Comparison of ENCODE assay signal across 10 cellular contexts in the genomic region with DNA sequence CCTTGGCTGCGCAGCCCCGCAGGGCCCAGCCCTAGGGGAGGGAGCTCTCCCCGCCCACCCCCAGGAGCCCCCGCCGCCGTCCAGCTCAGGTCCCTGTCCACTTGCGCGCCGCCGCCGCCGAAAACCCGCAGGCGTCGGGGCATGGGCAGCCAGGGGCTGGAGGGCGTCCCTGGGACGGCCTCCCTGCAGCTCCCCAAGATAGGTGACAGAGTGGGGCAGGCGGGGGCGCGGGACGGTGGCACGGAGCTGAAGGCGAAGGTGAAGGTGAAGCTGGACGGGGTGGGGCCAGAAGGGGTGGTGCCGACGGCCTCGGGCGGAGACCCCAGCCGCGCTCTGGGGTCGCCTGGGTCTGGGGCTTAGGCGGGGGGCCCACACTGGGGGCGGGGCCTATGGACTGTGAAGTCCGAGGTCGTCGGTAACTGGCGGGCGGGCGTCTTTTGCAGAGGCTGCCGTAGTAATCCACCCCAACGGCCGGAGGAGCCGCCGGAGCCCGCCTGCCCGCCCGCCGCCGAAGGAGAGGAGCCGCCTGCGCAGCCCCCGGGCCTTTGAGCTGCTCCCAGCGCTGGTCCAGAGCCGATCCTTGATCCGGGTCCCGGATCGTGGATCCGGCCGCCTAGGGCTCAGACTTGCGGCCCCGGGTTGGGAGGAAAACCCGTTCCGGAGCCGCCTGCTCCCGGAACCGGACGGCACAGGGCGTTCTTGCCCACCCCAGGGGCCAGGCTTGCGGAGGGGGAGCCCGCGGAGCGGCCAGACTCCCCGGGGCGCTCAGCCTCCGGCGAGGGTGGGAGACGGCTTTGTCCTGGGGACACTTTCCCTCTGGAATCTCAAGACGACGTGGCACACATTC. TPM values are rescaled to one million over a fixed set of nuclear protein-coding genes. Genes with fewer than 3 reads are reported as not detected.
DNase-seq lines count a peak whose midpoint lies in the region; ATAC-seq and TF ChIP-seq lines count a peak whose summit lies in the region.
"Had no signal": no experiment of that assay in that cellular context is flagged by ENCODE, and none has a peak within 500 bp of the region (broad histone marks: within the 10 kb centered on the region; RNA-seq: fewer than 3 reads in every experiment).

No MANE protein-coding gene starts in this region.

- no peaks in the 10 kb centered on the region for H3K79me1 ChIP-seq in mesendoderm (ENCODE audit: low read length)

- H3K27ac Mint-ChIP-seq in activated T-helper 2 cell treated with anti-CD3 and anti-CD28 coated beads, Interferon-gamma antibody, Interleukin-2, Interleukin-4, amounts not matched to agents 10 μg/mL and 5 μg/mL and 100 μg/mL, durations not matched to agents 14 hours and 24 hours and 36 hours, result no peak overlapping the region

- ATAC-seq in Right ventricle myocardium inferior, result peak; percentile 47
- ATAC-seq in HG02588 (IDR thresholded peaks at IDR 0.05; ENCODE audit: unreplicated experiment), result no peak

- H3K9ac ChIP-seq in fibroblast of lung (ENCODE audit: insufficient read depth, low read length), result no peak overlapping the region
- peak overlapping the region; percentile 83 for H3K9ac ChIP-seq in mesendoderm (ENCODE audit: low read length)

- H3K36me3 ChIP-seq in fibroblast of lung (ENCODE audit: control insufficient read depth, insufficient read depth, low read length) (peaks cover 28% of the 10 kb centered on the region), mesendoderm (ENCODE audit: control insufficient read depth, insufficient read depth, low read length) (peaks cover 3% of the 10 kb centered on the region), vagina (peaks cover 0 to 35% of the 10 kb centered on the region in 2 donors)

- DNase-seq in Right ventricle myocardium inferior (ENCODE audit: missing footprints), result no peak
- DNase-seq in cardiac septum (ENCODE audit: low spot score), result no peak
- DNase-seq in fibroblast of lung (ENCODE audit: low read depth in 2 of 2), result peak; percentile 43 to 68
- DNase-seq in mesendoderm, result peak; percentile 93
- DNase-seq in vagina (ENCODE audit: extremely low spot score in 2 of 2), result no peak
- no peak for DNase-seq in cerebellar nuclear complex (lab: John Stamatoyannopoulos, UW)
- no peak for DNase-seq in activated T-helper 2 cell treated with anti-CD3 and anti-CD28 coated beads, Interferon-gamma antibody, Interleukin-2, Interleukin-4, amounts not matched to agents 10 μg/mL and 5 μg/mL and 100 μg/mL, durations not matched to agents 14 hours and 24 hours and 36 hours (ENCODE audit: low spot score)
- DNase-seq: NCI-H748 treated with DMSO at 0.1 percent for 48 hours had no signal

- H3K4me1 ChIP-seq in fibroblast of lung (ENCODE audit: control insufficient read depth, extremely low read depth, insufficient read depth, low read length), result peaks cover 8% of the 10 kb centered on the region
- H3K4me1 ChIP-seq in mesendoderm (ENCODE audit: control insufficient read depth, low read depth, low read length), result peaks cover 7% of the 10 kb centered on the region
- peaks cover 57% of the 10 kb centered on the region for H3K4me1 ChIP-seq in vagina

- H4K8ac ChIP-seq in mesendoderm (ENCODE audit: low read depth, low read length), result no peak overlapping the region

- H3K23ac ChIP-seq in mesendoderm (ENCODE audit: low read length), result peak overlapping the region; percentile 80

- no peak overlapping the region for H2BK5ac ChIP-seq in mesendoderm (ENCODE audit: low read length)

- peaks cover 36% of the 10 kb centered on the region for H3K36me3 Mint-ChIP-seq in activated T-helper 2 cell treated with anti-CD3 and anti-CD28 coated beads, Interferon-gamma antibody, Interleukin-2, Interleukin-4, amounts not matched to agents 10 μg/mL and 5 μg/mL and 100 μg/mL, durations not matched to agents 14 hours and 24 hours and 36 hours (ENCODE audit: low read depth)

- peak overlapping the region; percentile 25 for H3K4ac ChIP-seq in mesendoderm (ENCODE audit: low read depth, low read length)

- H3K9me3 ChIP-seq in fibroblast of lung (ENCODE audit: control insufficient read depth, insufficient read depth, low read depth, low read length), result no peaks in the 10 kb centered on the region
- H3K9me3 ChIP-seq in vagina, result no peaks in the 10 kb centered on the region

- H3K79me2 ChIP-seq in fibroblast of lung (ENCODE audit: control insufficient read depth, insufficient read depth, low read length), result no peaks in the 10 kb centered on the region
- no peaks in the 10 kb centered on the region for H3K79me2 ChIP-seq in mesendoderm (ENCODE audit: control insufficient read depth, insufficient read depth, low read length)

- H4K5ac ChIP-seq in mesendoderm (ENCODE audit: low read length), result no peak overlapping the region

- peak overlapping the region; percentile 90 for H3K56ac ChIP-seq in mesendoderm (ENCODE audit: low read length)

- H2AFZ ChIP-seq in fibroblast of lung (ENCODE audit: low read length), result no peak overlapping the region

- peak overlapping the region; percentile 15 for H3K4me2 ChIP-seq in fibroblast of lung (ENCODE audit: extremely low read depth, insufficient read depth, low read length)
- H3K4me2 ChIP-seq in mesendoderm (ENCODE audit: low read length), result peak overlapping the region; percentile 91

- no peaks in the 10 kb centered on the region for H4K20me1 ChIP-seq in fibroblast of lung (ENCODE audit: control insufficient read depth, extremely low read depth, insufficient read depth, low read length)

- H3K4me3 ChIP-seq in fibroblast of lung (replicated peaks in 1 of 4; ENCODE audit: control extremely low read depth in 1 of 4, insufficient read depth in 1 of 4, low read depth in 3 of 4, low read length in 4 of 4) (no peak overlapping the region), mesendoderm (ENCODE audit: low read length) (peak overlapping the region; percentile 29), vagina (peak overlapping the region; percentile 39 to 41)

- no peak overlapping the region for H2AK5ac ChIP-seq in mesendoderm (ENCODE audit: low read length)

- peak in 1 of 2 donors; percentile 7 for TF ChIP-seq POLR2A in vagina (IDR thresholded peaks at IDR 0.05)

- intact Hi-C loops in Right ventricle myocardium inferior (cut with DNase I) (loop anchor here (5.0 kb wide), 1 partner anchor 127 kb away; a partner anchor contains a TSS), cardiac septum (cut with DNase I) (loop anchor here (2.0 to 5.0 kb wide), 2 partner anchors 127 to 223 kb away; no protein-coding TSS in a partner anchor), vagina (cut with DNase I) (loop anchor here (10.0 kb wide), 1 partner anchor 115 kb away; no protein-coding TSS in a partner anchor)
- intact Hi-C loops in activated T-helper 2 cell treated with anti-CD3 and anti-CD28 coated beads, Interferon-gamma antibody, Interleukin-2, Interleukin-4, amounts not matched to agents 10 μg/mL and 5 μg/mL and 100 μg/mL, durations not matched to agents 14 hours and 24 hours and 36 hours (cut with micrococcal nuclease), result loop anchor here (5.0 kb wide), 1 partner anchor 127 kb away; a partner anchor contains a TSS

- no peaks in the 10 kb centered on the region for H3K27me3 ChIP-seq in fibroblast of lung (ENCODE audit: control insufficient read depth, insufficient read depth, low read length)
- no peaks in the 10 kb centered on the region for H3K27me3 ChIP-seq in mesendoderm (ENCODE audit: insufficient read depth, low read length, poor library complexity)
- no peaks in the 10 kb centered on the region for H3K27me3 ChIP-seq in vagina

- TF ChIP-seq CTCF in fibroblast of lung (conservative IDR thresholded peaks at IDR 0.05 in 1 of 2, IDR thresholded peaks at IDR 0.05 in 1 of 2; ENCODE audit: low read depth in 1 of 2, low read length in 2 of 2) (no peak), vagina (IDR thresholded peaks at IDR 0.05) (no peak)

- H3K27ac ChIP-seq in fibroblast of lung (ENCODE audit: insufficient read depth, low read length), result peak overlapping the region; percentile 10
- peak overlapping the region; percentile 23 for H3K27ac ChIP-seq in mesendoderm (ENCODE audit: low read depth, low read length)
- peak overlapping the region; percentile 91 for H3K27ac ChIP-seq in vagina
- H3K27ac ChIP-seq: HL-60 had no signal

- no peak overlapping the region for H2BK15ac ChIP-seq in mesendoderm (replicated peaks; ENCODE audit: low read depth)

- H2BK120ac ChIP-seq in mesendoderm (ENCODE audit: low read depth, low read length), result no peak overlapping the region

- H3K4me1 Mint-ChIP-seq in activated T-helper 2 cell treated with anti-CD3 and anti-CD28 coated beads, Interferon-gamma antibody, Interleukin-2, Interleukin-4, amounts not matched to agents 10 μg/mL and 5 μg/mL and 100 μg/mL, durations not matched to agents 14 hours and 24 hours and 36 hours (ENCODE audit: low read depth), result peaks cover 9% of the 10 kb centered on the region

- no peaks in the 10 kb centered on the region for H3K9me3 Mint-ChIP-seq in activated T-helper 2 cell treated with anti-CD3 and anti-CD28 coated beads, Interferon-gamma antibody, Interleukin-2, Interleukin-4, amounts not matched to agents 10 μg/mL and 5 μg/mL and 100 μg/mL, durations not matched to agents 14 hours and 24 hours and 36 hours

- no peak overlapping the region for H3K4me3 Mint-ChIP-seq in activated T-helper 2 cell treated with anti-CD3 and anti-CD28 coated beads, Interferon-gamma antibody, Interleukin-2, Interleukin-4, amounts not matched to agents 10 μg/mL and 5 μg/mL and 100 μg/mL, durations not matched to agents 14 hours and 24 hours and 36 hours (ENCODE audit: low read depth)

- WGBS in mesendoderm (ENCODE audit: extremely low coverage, insufficient coverage, low lambda C conversion rate), result no CpG with 5 or more reads among the region's 79 CpGs

- H3K27me3 Mint-ChIP-seq in activated T-helper 2 cell treated with anti-CD3 and anti-CD28 coated beads, Interferon-gamma antibody, Interleukin-2, Interleukin-4, amounts not matched to agents 10 μg/mL and 5 μg/mL and 100 μg/mL, durations not matched to agents 14 hours and 24 hours and 36 hours (ENCODE audit: low read depth), result no peaks in the 10 kb centered on the region

- peak overlapping the region; percentile 15 for H3K18ac ChIP-seq in mesendoderm (ENCODE audit: low read length)

RNA-seq across cellular contexts. Expression of a gene that starts 27.0 kb away (rescaled TPM):
- total RNA-seq in Right ventricle myocardium inferior (18.9 TPM), cardiac septum (17.1 TPM), fibroblast of lung (51.9 and 77.6 TPM in 2 replicates), vagina (84.0 TPM)
- 29.7 and 49.1 TPM in 2 replicates for polyA plus RNA-seq in fibroblast of lung
- polyA plus RNA-seq in fibroblast of lung (2012), result 73.7 and 109 TPM in 2 replicates
- 172 and 195 TPM in 2 replicates for polyA minus RNA-seq in fibroblast of lung (ENCODE audit: low replicate concordance)
- polyA plus RNA-seq in mesendoderm (2013, experiment 1 of 2), result 59.1 TPM
- polyA plus RNA-seq in mesendoderm (2013, experiment 2 of 2), result 55.4 TPM
- total RNA-seq in activated T-helper 2 cell treated with anti-CD3 and anti-CD28 coated beads, Interferon-gamma antibody, Interleukin-2, Interleukin-4, amounts not matched to agents 10 μg/mL and 5 μg/mL and 100 μg/mL, durations not matched to agents 14 hours and 24 hours and 36 hours, result 166 and 175 TPM in 2 replicates

Comparison
In these comparisons a context has a peak if more than half of its experiments do, and no peak if none do; other contexts are left out.
1. DNase-seq: peak in fibroblast of lung (2 of 2) and mesendoderm (single experiment); none in Right ventricle myocardium inferior (single experiment), cardiac septum (single experiment), vagina (0 of 2), cerebellar nuclear complex (0 of 2) and activated T-helper 2 cell treated with anti-CD3 and anti-CD28 coated beads, Interferon-gamma antibody, Interleukin-2, Interleukin-4, amounts not matched to agents 10 μg/mL and 5 μg/mL and 100 μg/mL, durations not matched to agents 14 hours and 24 hours and 36 hours (single experiment).
2. H3K27ac ChIP-seq: peak in every context shown above with its lines; median percentile 91 in vagina; 23 in mesendoderm; 10 in fibroblast of lung.
3. H3K4me3 ChIP-seq: peak in mesendoderm (single experiment) and vagina (2 of 2); none in fibroblast of lung (0 of 4).